38 cellular contexts compared by ENCODE assay signal in genomic region chrX:151860827-151861226, GRCh38. TPM values are rescaled to one million over a fixed set of nuclear protein-coding genes. Genes with fewer than 3 reads are reported as not detected.
"Had no signal": no experiment of that assay in that cellular context is flagged by ENCODE, and none has a peak within 500 bp of the region (broad histone marks: within the 10 kb centered on the region; RNA-seq: fewer than 3 reads in every experiment).

No MANE protein-coding gene starts in this region.

- ATAC-seq: activated CD8-positive, alpha-beta T cell treated with anti-CD3 and anti-CD28 coated beads for 36 hours; activated naive CD4-positive, alpha-beta T cell treated with anti-CD3 and anti-CD28 coated beads, Interleukin-2, amount 50 U/mL, for 72 hours; activated T-cell treated with anti-CD3 and anti-CD28 coated beads, Interleukin-2, amount 50 U/mL, for 4 hours; activated T-cell treated with anti-CD3 and anti-CD28 coated beads, Interleukin-2, amount 50 U/mL, for 72 hours; activated T-helper 17 cell treated with anti-CD3 and anti-CD28 coated beads, Interleukin-2, amount 50 U/mL, for 72 hours; body of pancreas; T-helper 17 cell had no signal

- H3K36me3 Mint-ChIP-seq: activated CD4-positive, alpha-beta memory T cell treated with anti-CD3 and anti-CD28 coated beads for 36 hours; activated naive CD4-positive, alpha-beta T cell treated with anti-CD3 and anti-CD28 coated beads, Interleukin-2, amount 50 U/mL, for 72 hours; activated naive CD8-positive, alpha-beta T cell treated with anti-CD3 and anti-CD28 coated beads for 36 hours had no signal

- DNase-seq: activated B cell treated with CpG ODN at 0.5 μM for 24 hours; activated CD4-positive, alpha-beta memory T cell treated with anti-CD3 and anti-CD28 coated beads for 36 hours; activated CD4-positive, alpha-beta T cell treated with anti-CD3 and anti-CD28 coated beads for 4 hours; activated CD4-positive, alpha-beta T cell treated with anti-CD3 and anti-CD28 coated beads, Interleukin-2, amount 10 ng/mL, durations not matched to agents 24 days and 14 days; activated CD4-positive, alpha-beta T cell treated with anti-CD3 and anti-CD28 coated beads, Interleukin-2, amount 50 U/mL, for 1 hour; activated CD4-positive, alpha-beta T cell treated with anti-CD3 and anti-CD28 coated beads, Interleukin-2, amount 50 U/mL, for 4 hours; activated CD4-positive, CD25-positive, alpha-beta regulatory T cell treated with anti-CD3 and anti-CD28 coated beads, Interleukin-2, amount 50 U/mL, for 72 hours; activated CD8-positive, alpha-beta memory T cell treated with anti-CD3 and anti-CD28 coated beads, Interleukin-2, amount 50 U/mL, for 4 hours; activated CD8-positive, alpha-beta T cell treated with anti-CD3 and anti-CD28 coated beads for 36 hours; activated effector memory CD4-positive, alpha-beta T cell treated with anti-CD3 and anti-CD28 coated beads, Interleukin-2, amount 50 U/mL, for 16 hours; activated gamma-delta T cell treated with Interleukin-2 at 50 U/mL for 16 hours; activated naive CD4-positive, alpha-beta T cell; activated naive CD4-positive, alpha-beta T cell treated with anti-CD3 and anti-CD28 coated beads for 36 hours; activated naive CD4-positive, alpha-beta T cell treated with anti-CD3 and anti-CD28 coated beads, Interleukin-2, amount 50 U/mL, for 16 hours; activated naive CD8-positive, alpha-beta T cell treated with anti-CD3 and anti-CD28 coated beads for 36 hours; activated T-cell treated with anti-CD3 and anti-CD28 coated beads for 4 hours; activated T-cell treated with anti-CD3 and anti-CD28 coated beads, Interleukin-2, amount 50 U/mL, for 1 hour; activated T-cell treated with anti-CD3 and anti-CD28 coated beads, Interleukin-2, amount 50 U/mL, for 4 hours; activated T-cell treated with anti-CD3 and anti-CD28 coated beads, Interleukin-2, amount 50 U/mL, for 72 hours; adrenal gland; amniotic stem cell; aorta; body of pancreas; brain microvascular endothelial cell; central memory CD4-positive, alpha-beta T cell; colonic mucosa; T-helper 17 cell had no signal

- H3K27ac ChIP-seq: adrenal gland, body of pancreas, brain microvascular endothelial cell, breast epithelium, colonic mucosa, VCaP had no signal

- H3K36me3 ChIP-seq: adrenal gland, brain microvascular endothelial cell, breast epithelium, colonic mucosa had no signal

- H3K27me3 Mint-ChIP-seq: activated B cell treated with CpG ODN at 0.5 μM for 24 hours; activated CD4-positive, alpha-beta memory T cell treated with anti-CD3 and anti-CD28 coated beads for 36 hours; activated CD4-positive, alpha-beta T cell treated with anti-CD3 and anti-CD28 coated beads, Interleukin-2, amount 10 ng/mL, durations not matched to agents 24 days and 14 days; activated CD8-positive, alpha-beta T cell treated with anti-CD3 and anti-CD28 coated beads for 36 hours; activated naive CD8-positive, alpha-beta T cell treated with anti-CD3 and anti-CD28 coated beads for 36 hours; activated T-helper 17 cell treated with anti-CD3 and anti-CD28 coated beads, Interleukin-2, amount 50 U/mL, for 72 hours; T-helper 17 cell had no signal

- H3K9me3 Mint-ChIP-seq: activated B cell treated with CpG ODN at 0.5 μM for 24 hours; activated CD4-positive, alpha-beta memory T cell treated with anti-CD3 and anti-CD28 coated beads for 36 hours; activated CD4-positive, alpha-beta T cell treated with anti-CD3 and anti-CD28 coated beads, Interleukin-2, amount 10 ng/mL, durations not matched to agents 24 days and 14 days; activated CD8-positive, alpha-beta T cell treated with anti-CD3 and anti-CD28 coated beads for 36 hours; activated naive CD4-positive, alpha-beta T cell treated with anti-CD3 and anti-CD28 coated beads for 36 hours; activated naive CD4-positive, alpha-beta T cell treated with anti-CD3 and anti-CD28 coated beads, Interleukin-2, amount 50 U/mL, for 72 hours; activated naive CD8-positive, alpha-beta T cell treated with anti-CD3 and anti-CD28 coated beads for 36 hours; activated T-cell treated with anti-CD3 and anti-CD28 coated beads, Interleukin-2, amount 50 U/mL, for 4 hours; activated T-cell treated with anti-CD3 and anti-CD28 coated beads, Interleukin-2, amount 50 U/mL, for 72 hours; activated T-helper 1 cell treated with anti-CD3 and anti-CD28 coated beads, Interleukin-12 subunit alpha, Interleukin-12 subunit beta, Interleukin-2, Interleukin-4 antibody, amounts not matched to agents 30 ng/mL and 10 ng/mL and 1 ng/mL, durations not matched to agents 14 hours and 24 hours and 36 hours; activated T-helper 17 cell treated with anti-CD3 and anti-CD28 coated beads, Interleukin-2, amount 50 U/mL, for 72 hours had no signal

- FAIRE-seq: astrocyte, TTC549 had no signal

- H3K4me3 ChIP-seq: adrenal gland, body of pancreas, breast epithelium, colonic mucosa had no signal

- H3K4me1 ChIP-seq: adrenal gland, body of pancreas, breast epithelium, colonic mucosa had no signal

- H3K4me1 Mint-ChIP-seq: activated B cell treated with CpG ODN at 0.5 μM for 24 hours; activated CD4-positive, alpha-beta T cell treated with anti-CD3 and anti-CD28 coated beads, Interleukin-2, amount 10 ng/mL, durations not matched to agents 24 days and 14 days; activated naive CD8-positive, alpha-beta T cell treated with anti-CD3 and anti-CD28 coated beads for 36 hours; activated T-helper 17 cell treated with anti-CD3 and anti-CD28 coated beads, Interleukin-2, amount 50 U/mL, for 72 hours; T-helper 17 cell had no signal

- H3K27ac Mint-ChIP-seq: activated B cell treated with CpG ODN at 0.5 μM for 24 hours; activated CD4-positive, alpha-beta memory T cell treated with anti-CD3 and anti-CD28 coated beads for 36 hours; activated CD4-positive, alpha-beta T cell treated with anti-CD3 and anti-CD28 coated beads, Interleukin-2, amount 10 ng/mL, durations not matched to agents 24 days and 14 days; activated CD8-positive, alpha-beta T cell treated with anti-CD3 and anti-CD28 coated beads for 36 hours; activated naive CD4-positive, alpha-beta T cell treated with anti-CD3 and anti-CD28 coated beads for 36 hours; activated naive CD4-positive, alpha-beta T cell treated with anti-CD3 and anti-CD28 coated beads, Interleukin-2, amount 50 U/mL, for 72 hours; activated naive CD8-positive, alpha-beta T cell treated with anti-CD3 and anti-CD28 coated beads for 36 hours; activated T-cell treated with anti-CD3 and anti-CD28 coated beads, Interleukin-2, amount 50 U/mL, for 72 hours; activated T-helper 1 cell treated with anti-CD3 and anti-CD28 coated beads, Interleukin-12 subunit alpha, Interleukin-12 subunit beta, Interleukin-2, Interleukin-4 antibody, amounts not matched to agents 30 ng/mL and 10 ng/mL and 1 ng/mL, durations not matched to agents 14 hours and 24 hours and 36 hours; activated T-helper 17 cell treated with anti-CD3 and anti-CD28 coated beads, Interleukin-2, amount 50 U/mL, for 72 hours; T-helper 17 cell had no signal

- H3K27me3 ChIP-seq: adrenal gland, body of pancreas, brain microvascular endothelial cell, colonic mucosa had no signal

- H3K4me3 Mint-ChIP-seq: activated B cell treated with CpG ODN at 0.5 μM for 24 hours; activated CD4-positive, alpha-beta memory T cell treated with anti-CD3 and anti-CD28 coated beads for 36 hours; activated CD4-positive, alpha-beta T cell treated with anti-CD3 and anti-CD28 coated beads, Interleukin-2, amount 10 ng/mL, durations not matched to agents 24 days and 14 days; activated CD8-positive, alpha-beta T cell treated with anti-CD3 and anti-CD28 coated beads for 36 hours; activated naive CD4-positive, alpha-beta T cell treated with anti-CD3 and anti-CD28 coated beads for 36 hours; activated naive CD8-positive, alpha-beta T cell treated with anti-CD3 and anti-CD28 coated beads for 36 hours; activated T-cell treated with anti-CD3 and anti-CD28 coated beads, Interleukin-2, amount 50 U/mL, for 4 hours; activated T-cell treated with anti-CD3 and anti-CD28 coated beads, Interleukin-2, amount 50 U/mL, for 72 hours; activated T-helper 1 cell treated with anti-CD3 and anti-CD28 coated beads, Interleukin-12 subunit alpha, Interleukin-12 subunit beta, Interleukin-2, Interleukin-4 antibody, amounts not matched to agents 30 ng/mL and 10 ng/mL and 1 ng/mL, durations not matched to agents 14 hours and 24 hours and 36 hours; activated T-helper 17 cell treated with anti-CD3 and anti-CD28 coated beads, Interleukin-2, amount 50 U/mL, for 72 hours; T-helper 17 cell had no signal

- H3K9me3 ChIP-seq: adrenal gland, body of pancreas, breast epithelium, colonic mucosa had no signal

RNA-seq across cellular contexts. Expression of gene MAGEA4, which starts 51.9 kb away (rescaled TPM):
- total RNA-seq: activated B cell treated with CpG ODN at 0.5 μM for 24 hours; activated CD4-positive, alpha-beta memory T cell treated with anti-CD3 and anti-CD28 coated beads for 36 hours; activated CD4-positive, alpha-beta T cell treated with anti-CD3 and anti-CD28 coated beads, Interleukin-2, amount 10 ng/mL, durations not matched to agents 24 days and 14 days; activated CD8-positive, alpha-beta memory T cell treated with anti-CD3 and anti-CD28 coated beads for 36 hours; activated CD8-positive, alpha-beta T cell treated with anti-CD3 and anti-CD28 coated beads for 36 hours; activated naive CD4-positive, alpha-beta T cell treated with anti-CD3 and anti-CD28 coated beads for 36 hours; activated naive CD4-positive, alpha-beta T cell treated with anti-CD3 and anti-CD28 coated beads, Interleukin-2, amount 50 U/mL, for 72 hours; activated naive CD8-positive, alpha-beta T cell treated with anti-CD3 and anti-CD28 coated beads for 36 hours; activated T-cell treated with anti-CD3 and anti-CD28 coated beads, Interleukin-2, amount 50 U/mL, for 4 hours; activated T-cell treated with anti-CD3 and anti-CD28 coated beads, Interleukin-2, amount 50 U/mL, for 72 hours; activated T-helper 1 cell treated with anti-CD3 and anti-CD28 coated beads, Interleukin-12 subunit alpha, Interleukin-12 subunit beta, Interleukin-2, Interleukin-4 antibody, amounts not matched to agents 30 ng/mL and 10 ng/mL and 1 ng/mL, durations not matched to agents 14 hours and 24 hours and 36 hours; activated T-helper 17 cell treated with anti-CD3 and anti-CD28 coated beads, Interleukin-2, amount 50 U/mL, for 72 hours; adrenal gland; aorta; astrocyte; body of pancreas; breast epithelium; cardiac septum; chondrocyte; colonic mucosa; T-helper 17 cell; T-helper 2 cell treated with Interferon-gamma antibody and Interleukin-4, amounts not matched to agents 100 ng/mL and 5 ng/mL, for 36 hours had no signal
- polyA plus RNA-seq: adrenal gland, aorta had no signal
